In genomic region chr6:16400248-16400760, GRCh38 we compare ENCODE assay signal across 20 cellular contexts.
DNase-seq lines count a peak whose midpoint lies in the region; ATAC-seq lines count a peak whose summit lies in the region.
"Had no signal": no experiment of that assay in that cellular context is flagged by ENCODE, and none has a peak within 500 bp of the region (broad histone marks: within the 10 kb centered on the region; RNA-seq: fewer than 3 reads in every experiment).

No MANE protein-coding gene starts in this region.

- ATAC-seq in stimulated activated naive B cell treated with anti-CD40 and anti-IgM and Interleukin-4, amounts not matched to agents 10 μg/mL and 1 μg/mL and 100 μg/mL, for 72 hours (replicated peaks), result no peak
- ATAC-seq in GM21423 (IDR thresholded peaks at IDR 0.05; ENCODE audit: unreplicated experiment), result no peak
- ATAC-seq in HG03439 (IDR thresholded peaks at IDR 0.05; ENCODE audit: unreplicated experiment), result no peak
- ATAC-seq: GM12878, GM23338, HCT116 had no signal

- DNase-seq in EL, result peak; percentile 43
- DNase-seq in amniotic epithelial cell (ENCODE audit: low read depth), result peak; percentile 44
- peak; percentile 61 for DNase-seq in kidney tubule cell (ENCODE audit: low spot score)
- no peak for DNase-seq in stimulated activated naive B cell treated with anti-CD40 and anti-IgM and Interleukin-4, amounts not matched to agents 10 μg/mL and 1 μg/mL and 100 μg/mL, for 72 hours
- no peak for DNase-seq in superior temporal gyrus (ENCODE audit: extremely low spot score)
- no peak for DNase-seq in HuH-7 (ENCODE audit: low spot score)
- DNase-seq: DMS79 treated with DMSO at 0.1 percent for 48 hours, GDM1, MG63, NCI-H1105, NCI-H1694 treated with DMSO at 0.1 percent for 48 hours, NCI-H2107, NCI-H2227 treated with DMSO at 0.1 percent for 48 hours, NCI-H524 treated with DMSO at 0.1 percent for 48 hours, Right ventricle myocardium superior had no signal

- peaks cover 5 to 8% of the 10 kb centered on the region in 2 donors for H3K27me3 Mint-ChIP-seq in stimulated activated naive B cell treated with anti-CD40 and anti-IgM and Interleukin-4, amounts not matched to agents 10 μg/mL and 1 μg/mL and 100 μg/mL, for 72 hours

- H3K27ac Mint-ChIP-seq in stimulated activated naive B cell treated with anti-CD40 and anti-IgM and Interleukin-4, amounts not matched to agents 10 μg/mL and 1 μg/mL and 100 μg/mL, for 72 hours, result peak overlapping the region; percentile 53
- H3K27ac Mint-ChIP-seq: GM23338 had no signal

- H3K36me3 Mint-ChIP-seq in stimulated activated naive B cell treated with anti-CD40 and anti-IgM and Interleukin-4, amounts not matched to agents 10 μg/mL and 1 μg/mL and 100 μg/mL, for 72 hours, result peaks cover 27 to 56% of the 10 kb centered on the region in 2 donors

- peaks cover 2 to 11% of the 10 kb centered on the region in 2 donors for H3K4me1 Mint-ChIP-seq in stimulated activated naive B cell treated with anti-CD40 and anti-IgM and Interleukin-4, amounts not matched to agents 10 μg/mL and 1 μg/mL and 100 μg/mL, for 72 hours

- no peak overlapping the region for H3K4me3 Mint-ChIP-seq in stimulated activated naive B cell treated with anti-CD40 and anti-IgM and Interleukin-4, amounts not matched to agents 10 μg/mL and 1 μg/mL and 100 μg/mL, for 72 hours
- H3K4me3 Mint-ChIP-seq: GM23338 had no signal

- H3K9me3 Mint-ChIP-seq in stimulated activated naive B cell treated with anti-CD40 and anti-IgM and Interleukin-4, amounts not matched to agents 10 μg/mL and 1 μg/mL and 100 μg/mL, for 72 hours, result peaks cover 4 to 5% of the 10 kb centered on the region in 2 donors
- H3K9me3 Mint-ChIP-seq: GM23338 had no signal

Comparison
In these comparisons a context has a peak if more than half of its experiments do, and no peak if none do; other contexts are left out.
1. DNase-seq: peak in EL (single experiment), amniotic epithelial cell (single experiment) and kidney tubule cell (single experiment); none in stimulated activated naive B cell treated with anti-CD40 and anti-IgM and Interleukin-4, amounts not matched to agents 10 μg/mL and 1 μg/mL and 100 μg/mL, for 72 hours (single experiment), superior temporal gyrus (single experiment) and HuH-7 (single experiment).